ENCODE assay signal across 1 cellular context in genomic region chr4:40924793-40925117, GRCh38.
TF ChIP-seq lines count a peak whose summit lies in the region.

No MANE protein-coding gene starts in this region.

TF ChIP-seq in K562, 482 proteins besides CTCF, POLR2A, EP300 and RAD21 (continued from another document):
- TF ChIP-seq ZBTB26 (CRISPR knock-in tag; IDR thresholded peaks at IDR 0.05) = no peak
- TF ChIP-seq MCM2 (IDR thresholded peaks at IDR 0.05; ENCODE audit: low read depth) = no peak
- TF ChIP-seq ZNF408 (CRISPR knock-in tag; IDR thresholded peaks at IDR 0.05; ENCODE audit: low read depth) = no peak
- no peak for TF ChIP-seq EP400 (IDR thresholded peaks at IDR 0.05)
- no peak for TF ChIP-seq HLTF (IDR thresholded peaks at IDR 0.05)
- no peak for TF ChIP-seq POLR3A (IDR thresholded peaks at IDR 0.05; ENCODE audit: borderline replicate concordance, extremely low read depth, insufficient read depth, insufficient read length)
- TF ChIP-seq FIP1L1 (IDR thresholded peaks at IDR 0.05; ENCODE audit: low read depth, low read length, poor library complexity, severe bottlenecking) = no peak
- TF ChIP-seq ARID3A (IDR thresholded peaks at IDR 0.05; ENCODE audit: borderline replicate concordance, low read depth, low read length) = no peak
- no peak for TF ChIP-seq GABPB1 (CRISPR knock-in tag; IDR thresholded peaks at IDR 0.05)
- no peak for TF ChIP-seq HDAC2 (IDR thresholded peaks at IDR 0.05)
- TF ChIP-seq NFIC (IDR thresholded peaks at IDR 0.05) = no peak
- TF ChIP-seq MBD1 (CRISPR knock-in tag; IDR thresholded peaks at IDR 0.05) = no peak
- no peak for TF ChIP-seq ZC3H11A (IDR thresholded peaks at IDR 0.05; ENCODE audit: low read depth, low read length)
- TF ChIP-seq TAF7 (tag; IDR thresholded peaks at IDR 0.05) = no peak
